11 cellular contexts compared by ENCODE assay signal in the genomic region with DNA sequence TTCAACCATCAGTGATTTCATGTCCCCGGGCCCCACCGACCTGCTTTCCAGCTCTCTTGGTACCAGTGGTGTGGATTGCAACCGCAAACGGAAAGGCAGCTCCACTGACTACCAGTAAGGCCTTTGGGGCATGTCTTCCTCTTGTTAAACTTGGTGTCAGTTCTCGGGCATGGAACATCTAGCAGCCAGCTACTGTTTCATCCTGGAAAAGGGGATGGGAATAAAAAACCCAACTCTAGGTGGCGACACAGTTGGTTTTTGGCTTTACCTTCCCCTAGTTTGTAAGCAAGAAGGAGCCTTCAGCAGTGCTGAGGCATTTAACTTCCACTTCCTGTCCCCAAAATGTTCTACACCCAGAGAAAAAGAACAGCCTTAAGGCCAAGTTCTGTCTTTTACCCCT.
DNase-seq lines count a peak whose midpoint lies in the region; ATAC-seq and TF ChIP-seq lines count a peak whose summit lies in the region.
"Had no signal": no experiment of that assay in that cellular context is flagged by ENCODE, and none has a peak within 500 bp of the region (broad histone marks: within the 10 kb centered on the region; RNA-seq: fewer than 3 reads in every experiment).

No MANE protein-coding gene starts in this region.

- H3K4me1 ChIP-seq in cardiac muscle cell (ENCODE audit: low read depth) (no peaks in the 10 kb centered on the region), right cardiac atrium (ENCODE audit: control insufficient read depth, insufficient read depth, low read length) (no peaks in the 10 kb centered on the region), transverse colon (no peaks in the 10 kb centered on the region)

- H3K27ac ChIP-seq in cardiac muscle cell: no peak overlapping the region
- no peak overlapping the region for H3K27ac ChIP-seq in right cardiac atrium (ENCODE audit: low read length)
- no peak overlapping the region for H3K27ac ChIP-seq in transverse colon

- H3K36me3 ChIP-seq in cardiac muscle cell (no peaks in the 10 kb centered on the region), transverse colon (peaks cover 0 to 19% (median 5%) of the 10 kb centered on the region in 4 donors)

- H3K9me3 ChIP-seq in cardiac muscle cell (ENCODE audit: low read depth) (no peaks in the 10 kb centered on the region), right cardiac atrium (ENCODE audit: control insufficient read depth, low read length) (no peaks in the 10 kb centered on the region), transverse colon (no peaks in the 10 kb centered on the region)

- TF ChIP-seq CTCF in cardiac muscle cell (IDR thresholded peaks at IDR 0.05; ENCODE audit: low read depth, low read length) (peak; percentile 49), epithelial cell of proximal tubule (conservative IDR thresholded peaks at IDR 0.05; ENCODE audit: low read depth, low read length) (peak; percentile 54), transverse colon (IDR thresholded peaks at IDR 0.05) (peak in 3 of 5 experiments; percentile 29 to 33 (median 33))

- 90% methylated on average over 6 of the region's 6 CpGs for WGBS in right cardiac atrium
- 88% methylated on average over 6 of the region's 6 CpGs; no CpG with 5 or more reads in 1 of the 2 donors for WGBS in transverse colon (ENCODE audit: low coverage in 1 of 2), 2 donors

- H3K27me3 ChIP-seq in cardiac muscle cell (no peaks in the 10 kb centered on the region), right cardiac atrium (ENCODE audit: control insufficient read depth, insufficient read depth) (no peaks in the 10 kb centered on the region), transverse colon (no peaks in the 10 kb centered on the region)

- TF ChIP-seq EP300 in transverse colon (IDR thresholded peaks at IDR 0.05; ENCODE audit: low read depth): no peak

- ATAC-seq in right cardiac atrium (no peak), sciatic nerve (no peak)
- ATAC-seq: left ventricle myocardium superior had no signal

- in situ Hi-C loops in transverse colon (cut with MboI; ENCODE audit: low pct_ligation_motif_present in 1 of 4, low pct_unique_long_range_greater_than_20kb in 1 of 4, low sequenced_read_pairs in 3 of 4): no loop called here

- H3K4me3 ChIP-seq in cardiac muscle cell (no peak overlapping the region), right cardiac atrium (ENCODE audit: low read length) (no peak overlapping the region), epithelial cell of proximal tubule (ENCODE audit: low read depth, low read length) (no peak overlapping the region), transverse colon (no peak overlapping the region)

- intact Hi-C loops in right cardiac atrium (cut with DNase I) (no loop called here), transverse colon (cut with DNase I; ENCODE audit: low total_unique reads) (no loop called here), sciatic nerve (cut with DNase I) (no loop called here)

- peak; percentile 37 to 50 for DNase-seq in cardiac muscle cell (ENCODE audit: low read depth in 1 of 2, low spot score in 1 of 2)
- no peak for DNase-seq in right cardiac atrium
- DNase-seq in NCI-H82 (lab: John Stamatoyannopoulos, UW): peak; percentile 14
- DNase-seq in epithelial cell of proximal tubule (ENCODE audit: low read depth): no peak
- DNase-seq in transverse colon: no peak
- no peak for DNase-seq in SIG-M5 treated with dmso at 0.1 percent for 504 hours (lab: John Stamatoyannopoulos, UW; ENCODE audit: unreplicated experiment)
- no peak for DNase-seq in sciatic nerve (ENCODE audit: low spot score)
- no peak for DNase-seq in NCI-H1105 (lab: John Stamatoyannopoulos, UW)
- DNase-seq: DMS79, left ventricle myocardium superior, MV-4-11 had no signal

- no peak for TF ChIP-seq POLR2A in transverse colon (IDR thresholded peaks at IDR 0.05)

Comparison
In these comparisons a context has a peak if more than half of its experiments do, and no peak if none do; other contexts are left out.
1. DNase-seq: peak in cardiac muscle cell (2 of 2) and NCI-H82 (single experiment); none in right cardiac atrium (0 of 3), epithelial cell of proximal tubule (single experiment), transverse colon (single experiment), SIG-M5 treated with dmso at 0.1 percent for 504 hours (single experiment), sciatic nerve (single experiment) and NCI-H1105 (single experiment).
2. Peak in every context shown above with its lines, with median percentiles within 50 percentile points of each other: CTCF ChIP-seq.